ENCODE assay signal across 8 cellular contexts in the genomic region with DNA sequence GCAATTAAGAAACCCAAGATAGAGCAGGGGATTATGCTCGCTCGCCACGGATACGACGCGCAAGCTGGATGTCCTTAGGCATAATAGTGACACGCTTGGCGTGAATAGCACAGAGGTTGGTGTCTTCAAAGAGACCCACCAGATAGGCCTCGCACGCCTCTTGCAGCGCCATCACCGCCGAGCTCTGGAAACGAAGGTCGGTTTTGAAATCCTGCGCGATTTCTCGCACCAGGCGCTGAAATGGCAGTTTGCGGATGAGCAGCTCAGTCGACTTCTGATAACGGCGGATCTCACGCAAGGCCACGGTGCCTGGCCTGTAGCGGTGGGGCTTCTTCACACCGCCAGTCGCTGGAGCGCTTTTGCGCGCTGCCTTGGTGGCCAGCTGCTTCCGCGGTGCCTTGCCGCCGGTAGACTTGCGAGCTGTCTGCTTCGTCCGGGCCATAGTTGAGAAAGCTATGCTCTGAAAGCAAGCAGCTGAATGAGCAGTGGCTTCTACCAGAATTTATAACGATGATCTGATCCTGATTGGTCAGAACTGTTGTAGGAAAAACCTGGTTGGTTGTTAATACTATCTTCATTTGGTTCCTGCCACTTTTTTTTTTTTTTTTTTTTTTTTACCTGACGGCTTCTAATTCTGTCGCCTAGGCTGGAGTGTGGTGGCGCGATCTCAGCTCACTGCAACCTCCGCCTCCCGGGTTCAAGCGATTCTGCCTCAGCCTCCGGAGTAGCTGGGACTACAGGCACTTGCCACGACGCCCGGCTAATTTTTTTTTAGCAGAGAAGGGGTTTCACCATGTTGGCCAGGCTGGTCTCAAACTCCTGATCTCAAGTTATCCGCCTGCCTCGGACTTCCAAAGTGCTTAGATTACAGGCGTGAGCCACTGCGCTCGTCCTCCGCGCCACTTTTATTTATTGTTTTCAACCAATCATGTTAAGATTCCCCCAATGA. TPM values are rescaled to one million over a fixed set of nuclear protein-coding genes. Genes with fewer than 3 reads are reported as not detected.
DNase-seq lines count a peak whose midpoint lies in the region; ATAC-seq and TF ChIP-seq lines count a peak whose summit lies in the region.

No MANE protein-coding gene starts in this region.

- intact Hi-C loops in natural killer cell (cut with micrococcal nuclease), result loop anchor here (1.0 to 10.0 kb wide), 12 partner anchors 17 to 1866 kb away; a partner anchor contains a TSS
- intact Hi-C loops in upper lobe of right lung (cut with DNase I), result loop anchor here (10.0 kb wide), 1 partner anchor 116 kb away; no protein-coding TSS in a partner anchor

- H3K27me3 ChIP-seq in ACC112 (ENCODE audit: insufficient read depth, low read length), result no peaks in the 10 kb centered on the region
- peaks cover 33% of the 10 kb centered on the region for H3K27me3 ChIP-seq in upper lobe of right lung

- H3K4me1 Mint-ChIP-seq in natural killer cell, result peaks cover 34 to 36% of the 10 kb centered on the region in 2 donors

- H3K9me3 Mint-ChIP-seq in natural killer cell, result no peaks in the 10 kb centered on the region

- no peak overlapping the region for H3K27ac Mint-ChIP-seq in natural killer cell

- H3K36me3 Mint-ChIP-seq in natural killer cell, result no peaks in the 10 kb centered on the region

- ATAC-seq in GM18520 (IDR thresholded peaks at IDR 0.05; ENCODE audit: unreplicated experiment) (peak; percentile 36), HG02981 (IDR thresholded peaks at IDR 0.05; ENCODE audit: unreplicated experiment) (peak; percentile 41), natural killer cell (peak; percentile 43 to 70 (median 62)), upper lobe of right lung (peak; percentile 53)

- H3K36me3 ChIP-seq in ACC112 (ENCODE audit: insufficient read depth, low read length) (no peaks in the 10 kb centered on the region), upper lobe of right lung (no peaks in the 10 kb centered on the region)

- H3K4me1 ChIP-seq in ACC112 (ENCODE audit: control insufficient read depth, insufficient read depth, low read length, unreplicated experiment) (peaks cover 7% of the 10 kb centered on the region), upper lobe of right lung (peaks cover 23% of the 10 kb centered on the region)

- peak overlapping the region; percentile 71 for H3K4me3 Mint-ChIP-seq in natural killer cell

- H2AFZ ChIP-seq in ACC112 (ENCODE audit: low read length, unreplicated experiment), result no peak overlapping the region

- DNase-seq in NCI-H774 (lab: John Stamatoyannopoulos, UW) (peak; percentile 90), activated T-cell treated with anti-CD3 and anti-CD28 coated beads for 24 hours (ENCODE audit: low read depth) (peak; percentile 59), epithelial cell of proximal tubule (ENCODE audit: low read depth) (peak; percentile 88), natural killer cell (peak; percentile 75), upper lobe of right lung (peak; percentile 74)

- TF ChIP-seq CTCF in epithelial cell of proximal tubule (conservative IDR thresholded peaks at IDR 0.05; ENCODE audit: low read depth, low read length) (no peak), natural killer cell (IDR thresholded peaks at IDR 0.05) (no peak), upper lobe of right lung (IDR thresholded peaks at IDR 0.05) (no peak)

- no peaks in the 10 kb centered on the region for H3K27me3 Mint-ChIP-seq in natural killer cell (ENCODE audit: low read depth in 2 of 2)

- H3K27ac ChIP-seq in ACC112 (ENCODE audit: low read depth, low read length), result peak overlapping the region; percentile 67
- H3K27ac ChIP-seq in upper lobe of right lung, result no peak overlapping the region

- H3K4me3 ChIP-seq in ACC112 (ENCODE audit: low read depth, low read length) (peak overlapping the region; percentile 86), epithelial cell of proximal tubule (ENCODE audit: low read depth, low read length) (peak overlapping the region; percentile 58), upper lobe of right lung (peak overlapping the region; percentile 22)

- peaks cover 18% of the 10 kb centered on the region for H3K79me2 ChIP-seq in ACC112 (ENCODE audit: control insufficient read depth, insufficient read depth, low read length, unreplicated experiment)

- no peaks in the 10 kb centered on the region for H3K9me3 ChIP-seq in upper lobe of right lung

RNA-seq across cellular contexts. Expression of a gene that starts 21.6 kb away (rescaled TPM):
- total RNA-seq in epithelial cell of proximal tubule (not detected in 2 replicates), natural killer cell (not detected), upper lobe of right lung (not detected)

Comparison
In these comparisons a context has a peak if more than half of its experiments do, and no peak if none do; other contexts are left out.
1. H3K4me3 ChIP-seq: peak in every context shown above with its lines; median percentile 86 in ACC112; 58 in epithelial cell of proximal tubule; 22 in upper lobe of right lung.